In the genomic region with DNA sequence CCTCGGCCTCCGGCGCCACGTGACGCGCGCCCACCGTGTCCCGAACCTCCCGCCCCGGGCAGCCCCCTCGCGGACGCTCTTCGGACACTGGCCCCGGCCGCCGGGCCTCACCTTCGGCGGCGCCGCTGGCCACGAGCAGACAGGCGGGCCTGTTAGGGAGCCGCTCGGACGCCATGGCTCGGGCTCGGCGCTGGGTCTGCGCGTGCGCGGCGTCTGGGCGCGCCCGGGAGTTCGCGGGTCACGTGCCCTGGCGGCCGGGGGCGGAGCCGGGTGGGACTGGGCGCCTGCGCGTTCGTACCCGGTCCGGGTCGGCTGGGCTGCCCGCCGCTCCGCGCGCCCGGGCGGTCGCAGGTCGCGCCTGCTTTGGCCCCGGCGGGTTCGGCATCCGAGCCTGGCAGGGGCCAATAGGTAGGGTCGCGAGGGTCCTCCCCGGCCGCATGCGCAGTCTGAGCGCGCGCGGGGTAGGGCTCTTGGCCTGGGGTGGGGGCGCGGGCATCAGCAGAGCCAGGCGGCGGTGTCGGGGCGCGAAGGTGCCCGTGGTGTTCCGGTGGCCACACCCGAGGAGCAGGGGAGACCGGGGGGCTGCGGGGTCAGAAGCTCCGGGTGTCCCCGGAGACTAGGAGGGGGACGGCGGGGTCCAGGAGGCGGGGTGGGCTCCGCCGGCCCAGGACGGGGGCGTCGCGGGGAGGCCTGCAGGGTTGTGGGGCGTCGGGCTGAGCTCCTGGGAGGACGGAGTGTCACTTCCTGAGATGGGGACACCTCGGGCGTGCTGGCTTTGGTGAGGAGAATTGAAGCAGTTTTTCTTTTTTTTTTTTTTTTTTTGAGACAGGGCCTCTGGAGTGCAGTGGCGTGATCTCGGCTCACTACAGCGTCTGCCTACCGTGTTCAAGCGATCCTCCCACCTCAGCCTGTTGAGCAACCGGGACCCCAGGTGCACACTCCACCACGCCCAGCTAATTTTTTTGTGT, we compare ENCODE assay signal across 1 cellular context.
TF ChIP-seq lines count a peak whose summit lies in the region.

A gene with protein sequence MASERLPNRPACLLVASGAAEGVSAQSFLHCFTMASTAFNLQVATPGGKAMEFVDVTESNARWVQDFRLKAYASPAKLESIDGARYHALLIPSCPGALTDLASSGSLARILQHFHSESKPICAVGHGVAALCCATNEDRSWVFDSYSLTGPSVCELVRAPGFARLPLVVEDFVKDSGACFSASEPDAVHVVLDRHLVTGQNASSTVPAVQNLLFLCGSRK (minus strand): TSS at position 200 of the 968 bp plus-strand sequence. CDS start 25 bp downstream, at position 175.

TF ChIP-seq in K562, 482 proteins besides CTCF, POLR2A, EP300 and RAD21 (continued from another document and continues in another):
- TF ChIP-seq, protein P1, sequence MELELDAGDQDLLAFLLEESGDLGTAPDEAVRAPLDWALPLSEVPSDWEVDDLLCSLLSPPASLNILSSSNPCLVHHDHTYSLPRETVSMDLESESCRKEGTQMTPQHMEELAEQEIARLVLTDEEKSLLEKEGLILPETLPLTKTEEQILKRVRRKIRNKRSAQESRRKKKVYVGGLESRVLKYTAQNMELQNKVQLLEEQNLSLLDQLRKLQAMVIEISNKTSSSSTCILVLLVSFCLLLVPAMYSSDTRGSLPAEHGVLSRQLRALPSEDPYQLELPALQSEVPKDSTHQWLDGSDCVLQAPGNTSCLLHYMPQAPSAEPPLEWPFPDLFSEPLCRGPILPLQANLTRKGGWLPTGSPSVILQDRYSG (tag; conservative IDR thresholded peaks at IDR 0.05; ENCODE audit: low read depth), result no peak
- TF ChIP-seq ZBED1 (IDR thresholded peaks at IDR 0.05) (no peak), RBM17 (IDR thresholded peaks at IDR 0.05; ENCODE audit: borderline replicate concordance, low read depth, low read length) (no peak), ZNF444 (CRISPR knock-in tag; IDR thresholded peaks at IDR 0.05) (no peak), HMG20A (CRISPR knock-in tag; conservative IDR thresholded peaks at IDR 0.05) (no peak), NFATC3 (IDR thresholded peaks at IDR 0.05) (no peak), HDAC8 (tag; IDR thresholded peaks at IDR 0.05) (no peak), JUNB (CRISPR knock-in tag; conservative IDR thresholded peaks at IDR 0.05) (no peak), PCBP2 (IDR thresholded peaks at IDR 0.05; ENCODE audit: low read depth, low read length, poor library complexity, severe bottlenecking) (no peak), RFX7 (CRISPR knock-in tag; IDR thresholded peaks at IDR 0.05) (no peak), MEF2A (IDR thresholded peaks at IDR 0.05; ENCODE audit: control insufficient read depth, low read depth, low read length) (no peak), STAT5B (CRISPR knock-in tag; IDR thresholded peaks at IDR 0.05) (no peak), ARID2 (IDR thresholded peaks at IDR 0.05) (no peak), ZNF785 (CRISPR knock-in tag; IDR thresholded peaks at IDR 0.05) (no peak), SMAD3 (CRISPR knock-in tag; conservative IDR thresholded peaks at IDR 0.05) (no peak), HDGF (IDR thresholded peaks at IDR 0.05) (no peak)
- TF ChIP-seq, protein P2, sequence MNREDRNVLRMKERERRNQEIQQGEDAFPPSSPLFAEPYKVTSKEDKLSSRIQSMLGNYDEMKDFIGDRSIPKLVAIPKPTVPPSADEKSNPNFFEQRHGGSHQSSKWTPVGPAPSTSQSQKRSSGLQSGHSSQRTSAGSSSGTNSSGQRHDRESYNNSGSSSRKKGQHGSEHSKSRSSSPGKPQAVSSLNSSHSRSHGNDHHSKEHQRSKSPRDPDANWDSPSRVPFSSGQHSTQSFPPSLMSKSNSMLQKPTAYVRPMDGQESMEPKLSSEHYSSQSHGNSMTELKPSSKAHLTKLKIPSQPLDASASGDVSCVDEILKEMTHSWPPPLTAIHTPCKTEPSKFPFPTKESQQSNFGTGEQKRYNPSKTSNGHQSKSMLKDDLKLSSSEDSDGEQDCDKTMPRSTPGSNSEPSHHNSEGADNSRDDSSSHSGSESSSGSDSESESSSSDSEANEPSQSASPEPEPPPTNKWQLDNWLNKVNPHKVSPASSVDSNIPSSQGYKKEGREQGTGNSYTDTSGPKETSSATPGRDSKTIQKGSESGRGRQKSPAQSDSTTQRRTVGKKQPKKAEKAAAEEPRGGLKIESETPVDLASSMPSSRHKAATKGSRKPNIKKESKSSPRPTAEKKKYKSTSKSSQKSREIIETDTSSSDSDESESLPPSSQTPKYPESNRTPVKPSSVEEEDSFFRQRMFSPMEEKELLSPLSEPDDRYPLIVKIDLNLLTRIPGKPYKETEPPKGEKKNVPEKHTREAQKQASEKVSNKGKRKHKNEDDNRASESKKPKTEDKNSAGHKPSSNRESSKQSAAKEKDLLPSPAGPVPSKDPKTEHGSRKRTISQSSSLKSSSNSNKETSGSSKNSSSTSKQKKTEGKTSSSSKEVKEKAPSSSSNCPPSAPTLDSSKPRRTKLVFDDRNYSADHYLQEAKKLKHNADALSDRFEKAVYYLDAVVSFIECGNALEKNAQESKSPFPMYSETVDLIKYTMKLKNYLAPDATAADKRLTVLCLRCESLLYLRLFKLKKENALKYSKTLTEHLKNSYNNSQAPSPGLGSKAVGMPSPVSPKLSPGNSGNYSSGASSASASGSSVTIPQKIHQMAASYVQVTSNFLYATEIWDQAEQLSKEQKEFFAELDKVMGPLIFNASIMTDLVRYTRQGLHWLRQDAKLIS (CRISPR knock-in tag; IDR thresholded peaks at IDR 0.05), result no peak
- TF ChIP-seq, protein P3, sequence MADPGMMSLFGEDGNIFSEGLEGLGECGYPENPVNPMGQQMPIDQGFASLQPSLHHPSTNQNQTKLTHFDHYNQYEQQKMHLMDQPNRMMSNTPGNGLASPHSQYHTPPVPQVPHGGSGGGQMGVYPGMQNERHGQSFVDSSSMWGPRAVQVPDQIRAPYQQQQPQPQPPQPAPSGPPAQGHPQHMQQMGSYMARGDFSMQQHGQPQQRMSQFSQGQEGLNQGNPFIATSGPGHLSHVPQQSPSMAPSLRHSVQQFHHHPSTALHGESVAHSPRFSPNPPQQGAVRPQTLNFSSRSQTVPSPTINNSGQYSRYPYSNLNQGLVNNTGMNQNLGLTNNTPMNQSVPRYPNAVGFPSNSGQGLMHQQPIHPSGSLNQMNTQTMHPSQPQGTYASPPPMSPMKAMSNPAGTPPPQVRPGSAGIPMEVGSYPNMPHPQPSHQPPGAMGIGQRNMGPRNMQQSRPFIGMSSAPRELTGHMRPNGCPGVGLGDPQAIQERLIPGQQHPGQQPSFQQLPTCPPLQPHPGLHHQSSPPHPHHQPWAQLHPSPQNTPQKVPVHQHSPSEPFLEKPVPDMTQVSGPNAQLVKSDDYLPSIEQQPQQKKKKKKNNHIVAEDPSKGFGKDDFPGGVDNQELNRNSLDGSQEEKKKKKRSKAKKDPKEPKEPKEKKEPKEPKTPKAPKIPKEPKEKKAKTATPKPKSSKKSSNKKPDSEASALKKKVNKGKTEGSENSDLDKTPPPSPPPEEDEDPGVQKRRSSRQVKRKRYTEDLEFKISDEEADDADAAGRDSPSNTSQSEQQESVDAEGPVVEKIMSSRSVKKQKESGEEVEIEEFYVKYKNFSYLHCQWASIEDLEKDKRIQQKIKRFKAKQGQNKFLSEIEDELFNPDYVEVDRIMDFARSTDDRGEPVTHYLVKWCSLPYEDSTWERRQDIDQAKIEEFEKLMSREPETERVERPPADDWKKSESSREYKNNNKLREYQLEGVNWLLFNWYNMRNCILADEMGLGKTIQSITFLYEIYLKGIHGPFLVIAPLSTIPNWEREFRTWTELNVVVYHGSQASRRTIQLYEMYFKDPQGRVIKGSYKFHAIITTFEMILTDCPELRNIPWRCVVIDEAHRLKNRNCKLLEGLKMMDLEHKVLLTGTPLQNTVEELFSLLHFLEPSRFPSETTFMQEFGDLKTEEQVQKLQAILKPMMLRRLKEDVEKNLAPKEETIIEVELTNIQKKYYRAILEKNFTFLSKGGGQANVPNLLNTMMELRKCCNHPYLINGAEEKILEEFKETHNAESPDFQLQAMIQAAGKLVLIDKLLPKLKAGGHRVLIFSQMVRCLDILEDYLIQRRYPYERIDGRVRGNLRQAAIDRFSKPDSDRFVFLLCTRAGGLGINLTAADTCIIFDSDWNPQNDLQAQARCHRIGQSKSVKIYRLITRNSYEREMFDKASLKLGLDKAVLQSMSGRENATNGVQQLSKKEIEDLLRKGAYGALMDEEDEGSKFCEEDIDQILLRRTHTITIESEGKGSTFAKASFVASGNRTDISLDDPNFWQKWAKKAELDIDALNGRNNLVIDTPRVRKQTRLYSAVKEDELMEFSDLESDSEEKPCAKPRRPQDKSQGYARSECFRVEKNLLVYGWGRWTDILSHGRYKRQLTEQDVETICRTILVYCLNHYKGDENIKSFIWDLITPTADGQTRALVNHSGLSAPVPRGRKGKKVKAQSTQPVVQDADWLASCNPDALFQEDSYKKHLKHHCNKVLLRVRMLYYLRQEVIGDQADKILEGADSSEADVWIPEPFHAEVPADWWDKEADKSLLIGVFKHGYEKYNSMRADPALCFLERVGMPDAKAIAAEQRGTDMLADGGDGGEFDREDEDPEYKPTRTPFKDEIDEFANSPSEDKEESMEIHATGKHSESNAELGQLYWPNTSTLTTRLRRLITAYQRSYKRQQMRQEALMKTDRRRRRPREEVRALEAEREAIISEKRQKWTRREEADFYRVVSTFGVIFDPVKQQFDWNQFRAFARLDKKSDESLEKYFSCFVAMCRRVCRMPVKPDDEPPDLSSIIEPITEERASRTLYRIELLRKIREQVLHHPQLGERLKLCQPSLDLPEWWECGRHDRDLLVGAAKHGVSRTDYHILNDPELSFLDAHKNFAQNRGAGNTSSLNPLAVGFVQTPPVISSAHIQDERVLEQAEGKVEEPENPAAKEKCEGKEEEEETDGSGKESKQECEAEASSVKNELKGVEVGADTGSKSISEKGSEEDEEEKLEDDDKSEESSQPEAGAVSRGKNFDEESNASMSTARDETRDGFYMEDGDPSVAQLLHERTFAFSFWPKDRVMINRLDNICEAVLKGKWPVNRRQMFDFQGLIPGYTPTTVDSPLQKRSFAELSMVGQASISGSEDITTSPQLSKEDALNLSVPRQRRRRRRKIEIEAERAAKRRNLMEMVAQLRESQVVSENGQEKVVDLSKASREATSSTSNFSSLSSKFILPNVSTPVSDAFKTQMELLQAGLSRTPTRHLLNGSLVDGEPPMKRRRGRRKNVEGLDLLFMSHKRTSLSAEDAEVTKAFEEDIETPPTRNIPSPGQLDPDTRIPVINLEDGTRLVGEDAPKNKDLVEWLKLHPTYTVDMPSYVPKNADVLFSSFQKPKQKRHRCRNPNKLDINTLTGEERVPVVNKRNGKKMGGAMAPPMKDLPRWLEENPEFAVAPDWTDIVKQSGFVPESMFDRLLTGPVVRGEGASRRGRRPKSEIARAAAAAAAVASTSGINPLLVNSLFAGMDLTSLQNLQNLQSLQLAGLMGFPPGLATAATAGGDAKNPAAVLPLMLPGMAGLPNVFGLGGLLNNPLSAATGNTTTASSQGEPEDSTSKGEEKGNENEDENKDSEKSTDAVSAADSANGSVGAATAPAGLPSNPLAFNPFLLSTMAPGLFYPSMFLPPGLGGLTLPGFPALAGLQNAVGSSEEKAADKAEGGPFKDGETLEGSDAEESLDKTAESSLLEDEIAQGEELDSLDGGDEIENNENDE (IDR thresholded peaks at IDR 0.05; ENCODE audit: low read depth, low read length), result no peak
- TF ChIP-seq, protein P4, sequence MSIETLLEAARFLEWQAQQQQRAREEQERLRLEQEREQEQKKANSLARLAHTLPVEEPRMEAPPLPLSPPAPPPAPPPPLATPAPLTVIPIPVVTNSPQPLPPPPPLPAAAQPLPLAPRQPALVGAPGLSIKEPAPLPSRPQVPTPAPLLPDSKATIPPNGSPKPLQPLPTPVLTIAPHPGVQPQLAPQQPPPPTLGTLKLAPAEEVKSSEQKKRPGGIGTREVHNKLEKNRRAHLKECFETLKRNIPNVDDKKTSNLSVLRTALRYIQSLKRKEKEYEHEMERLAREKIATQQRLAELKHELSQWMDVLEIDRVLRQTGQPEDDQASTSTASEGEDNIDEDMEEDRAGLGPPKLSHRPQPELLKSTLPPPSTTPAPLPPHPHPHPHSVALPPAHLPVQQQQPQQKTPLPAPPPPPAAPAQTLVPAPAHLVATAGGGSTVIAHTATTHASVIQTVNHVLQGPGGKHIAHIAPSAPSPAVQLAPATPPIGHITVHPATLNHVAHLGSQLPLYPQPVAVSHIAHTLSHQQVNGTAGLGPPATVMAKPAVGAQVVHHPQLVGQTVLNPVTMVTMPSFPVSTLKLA (conservative IDR thresholded peaks at IDR 0.05), result no peak
- TF ChIP-seq, protein P5, sequence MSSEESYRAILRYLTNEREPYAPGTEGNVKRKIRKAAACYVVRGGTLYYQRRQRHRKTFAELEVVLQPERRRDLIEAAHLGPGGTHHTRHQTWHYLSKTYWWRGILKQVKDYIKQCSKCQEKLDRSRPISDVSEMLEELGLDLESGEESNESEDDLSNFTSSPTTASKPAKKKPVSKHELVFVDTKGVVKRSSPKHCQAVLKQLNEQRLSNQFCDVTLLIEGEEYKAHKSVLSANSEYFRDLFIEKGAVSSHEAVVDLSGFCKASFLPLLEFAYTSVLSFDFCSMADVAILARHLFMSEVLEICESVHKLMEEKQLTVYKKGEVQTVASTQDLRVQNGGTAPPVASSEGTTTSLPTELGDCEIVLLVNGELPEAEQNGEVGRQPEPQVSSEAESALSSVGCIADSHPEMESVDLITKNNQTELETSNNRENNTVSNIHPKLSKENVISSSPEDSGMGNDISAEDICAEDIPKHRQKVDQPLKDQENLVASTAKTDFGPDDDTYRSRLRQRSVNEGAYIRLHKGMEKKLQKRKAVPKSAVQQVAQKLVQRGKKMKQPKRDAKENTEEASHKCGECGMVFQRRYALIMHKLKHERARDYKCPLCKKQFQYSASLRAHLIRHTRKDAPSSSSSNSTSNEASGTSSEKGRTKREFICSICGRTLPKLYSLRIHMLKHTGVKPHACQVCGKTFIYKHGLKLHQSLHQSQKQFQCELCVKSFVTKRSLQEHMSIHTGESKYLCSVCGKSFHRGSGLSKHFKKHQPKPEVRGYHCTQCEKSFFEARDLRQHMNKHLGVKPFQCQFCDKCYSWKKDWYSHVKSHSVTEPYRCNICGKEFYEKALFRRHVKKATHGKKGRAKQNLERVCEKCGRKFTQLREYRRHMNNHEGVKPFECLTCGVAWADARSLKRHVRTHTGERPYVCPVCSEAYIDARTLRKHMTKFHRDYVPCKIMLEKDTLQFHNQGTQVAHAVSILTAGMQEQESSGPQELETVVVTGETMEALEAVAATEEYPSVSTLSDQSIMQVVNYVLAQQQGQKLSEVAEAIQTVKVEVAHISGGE (CRISPR knock-in tag; IDR thresholded peaks at IDR 0.05), result peak in 1 of 3 experiments; percentile 63; a peak in 1 of 6 replicates
- TF ChIP-seq, protein P6, sequence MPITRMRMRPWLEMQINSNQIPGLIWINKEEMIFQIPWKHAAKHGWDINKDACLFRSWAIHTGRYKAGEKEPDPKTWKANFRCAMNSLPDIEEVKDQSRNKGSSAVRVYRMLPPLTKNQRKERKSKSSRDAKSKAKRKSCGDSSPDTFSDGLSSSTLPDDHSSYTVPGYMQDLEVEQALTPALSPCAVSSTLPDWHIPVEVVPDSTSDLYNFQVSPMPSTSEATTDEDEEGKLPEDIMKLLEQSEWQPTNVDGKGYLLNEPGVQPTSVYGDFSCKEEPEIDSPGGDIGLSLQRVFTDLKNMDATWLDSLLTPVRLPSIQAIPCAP (CRISPR knock-in tag; IDR thresholded peaks at IDR 0.05; ENCODE audit: borderline replicate concordance), result no peak
- TF ChIP-seq, protein P7, sequence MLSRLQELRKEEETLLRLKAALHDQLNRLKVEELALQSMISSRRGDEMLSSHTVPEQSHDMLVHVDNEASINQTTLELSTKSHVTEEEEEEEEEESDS (CRISPR knock-in tag; IDR thresholded peaks at IDR 0.05), result no peak
- TF ChIP-seq, protein P8, sequence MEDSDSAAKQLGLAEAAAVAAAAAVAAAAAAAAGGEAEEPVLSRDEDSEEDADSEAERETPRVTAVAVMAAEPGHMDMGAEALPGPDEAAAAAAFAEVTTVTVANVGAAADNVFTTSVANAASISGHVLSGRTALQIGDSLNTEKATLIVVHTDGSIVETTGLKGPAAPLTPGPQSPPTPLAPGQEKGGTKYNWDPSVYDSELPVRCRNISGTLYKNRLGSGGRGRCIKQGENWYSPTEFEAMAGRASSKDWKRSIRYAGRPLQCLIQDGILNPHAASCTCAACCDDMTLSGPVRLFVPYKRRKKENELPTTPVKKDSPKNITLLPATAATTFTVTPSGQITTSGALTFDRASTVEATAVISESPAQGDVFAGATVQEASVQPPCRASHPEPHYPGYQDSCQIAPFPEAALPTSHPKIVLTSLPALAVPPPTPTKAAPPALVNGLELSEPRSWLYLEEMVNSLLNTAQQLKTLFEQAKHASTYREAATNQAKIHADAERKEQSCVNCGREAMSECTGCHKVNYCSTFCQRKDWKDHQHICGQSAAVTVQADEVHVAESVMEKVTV (CRISPR knock-in tag; IDR thresholded peaks at IDR 0.05), result no peak
